10 cellular contexts compared by ENCODE assay signal in the genomic region with DNA sequence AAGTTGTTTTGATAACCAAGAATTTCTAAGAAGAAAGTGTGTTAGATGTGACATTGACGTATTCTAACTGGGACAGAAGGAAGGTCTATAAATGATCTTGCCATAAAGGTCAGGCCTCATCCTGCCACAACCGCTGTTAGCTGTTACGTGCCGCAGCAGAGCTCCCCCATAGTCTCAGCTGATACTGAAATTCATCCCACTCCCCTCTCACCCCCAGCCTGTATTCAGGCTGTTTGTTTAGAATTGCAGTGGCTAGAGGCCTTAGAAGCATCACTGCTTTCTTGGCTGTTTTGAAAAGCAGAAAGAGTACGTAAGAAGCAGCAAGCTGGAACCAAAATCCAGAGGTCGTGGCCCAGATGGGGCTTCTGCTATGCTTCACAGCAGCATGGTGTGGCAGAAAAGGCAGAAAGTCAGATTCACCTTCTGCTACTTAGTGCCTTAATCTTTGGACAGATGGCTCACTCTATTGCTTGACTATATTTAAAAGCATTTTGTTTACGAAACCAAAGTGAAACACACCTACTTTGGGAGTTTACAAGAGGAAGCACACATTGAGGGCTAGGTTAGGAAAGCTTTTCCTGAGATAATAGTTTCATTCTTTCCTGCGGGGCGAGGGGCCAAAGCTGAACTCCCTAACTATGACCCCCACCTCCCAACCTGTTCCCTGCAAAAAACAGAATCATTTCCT. TPM values are rescaled to one million over a fixed set of nuclear protein-coding genes. Genes with fewer than 3 reads are reported as not detected.
DNase-seq lines count a peak whose midpoint lies in the region; ATAC-seq and TF ChIP-seq lines count a peak whose summit lies in the region.
"Had no signal": no experiment of that assay in that cellular context is flagged by ENCODE, and none has a peak within 500 bp of the region (broad histone marks: within the 10 kb centered on the region; RNA-seq: fewer than 3 reads in every experiment).

No MANE protein-coding gene starts in this region.

- H3K27ac Mint-ChIP-seq in IgD-negative memory B cell (no peak overlapping the region), chondrocyte (ENCODE audit: unreplicated experiment) (no peak overlapping the region), neural crest cell (ENCODE audit: unreplicated experiment) (no peak overlapping the region)

- POLR2A ChIA-PET in AG04450 (lab: Yijun Ruan, JAX): interaction anchor here (2.8 kb wide), 1 partner anchor 18 kb away, joined by 16 read pairs; no protein-coding TSS in a partner anchor

- peaks cover 56% of the 10 kb centered on the region for H3K27me3 Mint-ChIP-seq in IgD-negative memory B cell
- H3K27me3 Mint-ChIP-seq in chondrocyte (ENCODE audit: low read depth): peaks cover 4% of the 10 kb centered on the region
- peaks cover 74% of the 10 kb centered on the region for H3K27me3 Mint-ChIP-seq in neural crest cell (ENCODE audit: low read depth)

- peaks cover 0 to 2% (median 0%) of the 10 kb centered on the region in 3 donors for H3K9me3 Mint-ChIP-seq in IgD-negative memory B cell
- H3K9me3 Mint-ChIP-seq in chondrocyte (ENCODE audit: low read depth): peaks cover 4% of the 10 kb centered on the region
- H3K9me3 Mint-ChIP-seq in neural crest cell: no peaks in the 10 kb centered on the region

- H3K9me3 ChIP-seq in AG04450 (ENCODE audit: control insufficient read depth, insufficient read depth, low read length): no peaks in the 10 kb centered on the region

- peak overlapping the region; percentile 72 for H3K27ac ChIP-seq in AG04450 (ENCODE audit: low read depth, low read length)

- no peak for TF ChIP-seq CTCF in AG04450 (IDR thresholded peaks at IDR 0.05; ENCODE audit: low read depth, low read length)
- TF ChIP-seq CTCF in chondrocyte (IDR thresholded peaks at IDR 0.05): no peak
- TF ChIP-seq CTCF in neural crest cell (conservative IDR thresholded peaks at IDR 0.05): no peak

- no peaks in the 10 kb centered on the region for H3K27me3 ChIP-seq in AG04450 (ENCODE audit: control insufficient read depth, insufficient read depth, low read length)

- ATAC-seq in esophagus mucosa: no peak

- H3K4me1 Mint-ChIP-seq in IgD-negative memory B cell (peaks cover 3 to 9% (median 7%) of the 10 kb centered on the region in 3 donors), chondrocyte (ENCODE audit: low read depth) (peaks cover 19% of the 10 kb centered on the region), neural crest cell (peaks cover 18% of the 10 kb centered on the region)

- CTCF ChIA-PET in AG04450 (lab: Charles Lee): no interaction called here

- peak overlapping the region in 3 of 4 donors; percentile 18 to 50 (median 44) for H3K4me3 Mint-ChIP-seq in IgD-negative memory B cell
- peak overlapping the region; percentile 51 for H3K4me3 Mint-ChIP-seq in chondrocyte (ENCODE audit: unreplicated experiment)
- peak overlapping the region; percentile 73 for H3K4me3 Mint-ChIP-seq in neural crest cell

- DNase-seq in AG04450 (ENCODE audit: low read depth, low spot score) (no peak), chondrocyte (ENCODE audit: low spot score) (no peak), neural crest cell (ENCODE audit: low read depth, low spot score) (no peak), NOMO-1 (lab: John Stamatoyannopoulos, UW; ENCODE audit: unreplicated experiment in 2 of 2) (no peak), HuH-7 (ENCODE audit: low spot score) (no peak), NCI-H748 treated with DMSO at 0.1 percent for 48 hours (lab: John Stamatoyannopoulos, UW) (no peak)
- DNase-seq: NCI-H1694 treated with DMSO at 0.1 percent for 48 hours had no signal

- peak overlapping the region; percentile 74 for H3K4me3 ChIP-seq in AG04450 (ENCODE audit: low read depth, low read length)

- peaks cover 1% of the 10 kb centered on the region for H3K36me3 Mint-ChIP-seq in IgD-negative memory B cell
- no peaks in the 10 kb centered on the region for H3K36me3 Mint-ChIP-seq in chondrocyte (ENCODE audit: low read depth)
- no peaks in the 10 kb centered on the region for H3K36me3 Mint-ChIP-seq in neural crest cell (ENCODE audit: low read depth)

RNA-seq across cellular contexts. Expression of a gene that starts 0.9 kb away (rescaled TPM):
- polyA plus RNA-seq in AG04450 (2011; rRNA removed) (110 and 119 TPM in 2 replicates), IgD-negative memory B cell (not detected)
- polyA minus RNA-seq in AG04450 (2011; rRNA and poly(A)+ RNA removed): 92.3 and 108 TPM in 2 replicates
- total RNA-seq in chondrocyte (10.6 to 12.9 TPM (median 11.5 TPM) in 3 replicates), neural crest cell (3.8 and 4.4 TPM in 2 replicates), esophagus mucosa (1.9 TPM)

RNA-seq across cellular contexts. Expression of a gene that starts 25.0 kb away (rescaled TPM):
- polyA plus RNA-seq in AG04450 (2011; rRNA removed): 0.24 and 0.31 TPM in 2 replicates
- not detected in 2 replicates for polyA minus RNA-seq in AG04450 (2011; rRNA and poly(A)+ RNA removed)
- not detected for polyA plus RNA-seq in IgD-negative memory B cell
- not detected in 3 replicates for total RNA-seq in chondrocyte
- total RNA-seq in neural crest cell: not detected in 2 replicates
- total RNA-seq in esophagus mucosa: not detected
- total RNA-seq: activated CD8-positive, alpha-beta memory T cell treated with anti-CD3 and anti-CD28 coated beads for 36 hours had no signal

RNA-seq across cellular contexts. Expression of a gene that starts 27.4 kb away (rescaled TPM):
- polyA plus RNA-seq in AG04450 (2011; rRNA removed): not detected in 2 replicates
- polyA minus RNA-seq in AG04450 (2011; rRNA and poly(A)+ RNA removed): not detected in 2 replicates
- polyA plus RNA-seq in IgD-negative memory B cell: not detected
- not detected in 3 replicates for total RNA-seq in chondrocyte
- not detected in 2 replicates for total RNA-seq in neural crest cell
- total RNA-seq in esophagus mucosa: not detected
- total RNA-seq: activated CD8-positive, alpha-beta memory T cell treated with anti-CD3 and anti-CD28 coated beads for 36 hours had no signal
